Comparison of ENCODE assay signal across 1 cellular context in genomic region chr17:43024407-43025289, GRCh38.
TF ChIP-seq lines count a peak whose summit lies in the region.

TSS of gene RND2 (plus strand) at chr17:43025231. CDS start at chr17:43025348, 117 bp downstream.

TF ChIP-seq in HEK293, 187 proteins besides CTCF, POLR2A, EP300 and RAD21 (continued from another document and continues in another):
- TF ChIP-seq ZFP37 (tag by site-specific recombination; IDR thresholded peaks at IDR 0.05) (peak; percentile 67; the same call in 1 of the 2 replicates), ZNF777 (tag by site-specific recombination; IDR thresholded peaks at IDR 0.05; ENCODE audit: borderline replicate concordance) (no peak), REPIN1 (tag by site-specific recombination; IDR thresholded peaks at IDR 0.05; ENCODE audit: low read depth) (no peak), ZBTB48 (tag by site-specific recombination; IDR thresholded peaks at IDR 0.05) (peak; percentile 14; the same call in 1 of the 2 replicates), ZNF560 (tag by site-specific recombination; IDR thresholded peaks at IDR 0.05; ENCODE audit: borderline replicate concordance) (no peak), BCL11B (tag by site-specific recombination; IDR thresholded peaks at IDR 0.05; ENCODE audit: low read depth) (no peak), SP2 (tag by site-specific recombination; IDR thresholded peaks at IDR 0.05) (peak; percentile 51), GLIS2 (tag by site-specific recombination; IDR thresholded peaks at IDR 0.05) (peak; percentile 99), ZNF596 (tag by site-specific recombination; IDR thresholded peaks at IDR 0.05) (no peak), KLF9 (tag by site-specific recombination; IDR thresholded peaks at IDR 0.05; ENCODE audit: low read depth) (peak; percentile 91), ZNF366 (tag by site-specific recombination; conservative IDR thresholded peaks at IDR 0.05) (peak; percentile 59), ZNF843 (tag by site-specific recombination; IDR thresholded peaks at IDR 0.05) (peak; percentile 32), HOXD13 (CRISPR knock-in tag; IDR thresholded peaks at IDR 0.05; ENCODE audit: borderline replicate concordance) (no peak), YY2 (tag by site-specific recombination; IDR thresholded peaks at IDR 0.05) (no peak), BCL6B (tag by site-specific recombination; IDR thresholded peaks at IDR 0.05) (no peak), PRDM4 (tag by site-specific recombination; IDR thresholded peaks at IDR 0.05) (no peak), ZNF341 (tag by site-specific recombination; IDR thresholded peaks at IDR 0.05; ENCODE audit: low read depth) (peak; percentile 76), ZNF48 (tag by site-specific recombination; IDR thresholded peaks at IDR 0.05) (no peak), ZBTB7A (tag by site-specific recombination; IDR thresholded peaks at IDR 0.05; ENCODE audit: low read depth) (0 out of 2 replicates have a peak, but pooled peaks have one; percentile 38), ZBTB26 (tag by site-specific recombination; optimal IDR thresholded peaks at IDR 0.05) (peak; percentile 52), GLIS1 (tag by site-specific recombination; IDR thresholded peaks at IDR 0.05) (peak; percentile 99), ZNF184 (tag by site-specific recombination; IDR thresholded peaks at IDR 0.05) (no peak), KLF16 (tag by site-specific recombination; IDR thresholded peaks at IDR 0.05) (0 out of 2 replicates have a peak, but pooled peaks have one; percentile 46), ZNF558 (tag by site-specific recombination; IDR thresholded peaks at IDR 0.05) (peak; percentile 44; the same call in 1 of the 2 replicates), ZNF416 (tag by site-specific recombination; IDR thresholded peaks at IDR 0.05) (no peak), ZBTB17 (tag by site-specific recombination; IDR thresholded peaks at IDR 0.05) (peak; percentile 83), ZNF548 (tag by site-specific recombination; IDR thresholded peaks at IDR 0.05) (no peak), ZNF677 (tag by site-specific recombination; IDR thresholded peaks at IDR 0.05) (0 out of 2 replicates have a peak, but pooled peaks have one; percentile 45), ZNF433 (tag by site-specific recombination; IDR thresholded peaks at IDR 0.05; ENCODE audit: low read depth) (no peak), ZNF26 (tag by site-specific recombination; IDR thresholded peaks at IDR 0.05) (no peak), ZNF658 (tag by site-specific recombination; IDR thresholded peaks at IDR 0.05) (no peak)
- TF ChIP-seq, protein P1, sequence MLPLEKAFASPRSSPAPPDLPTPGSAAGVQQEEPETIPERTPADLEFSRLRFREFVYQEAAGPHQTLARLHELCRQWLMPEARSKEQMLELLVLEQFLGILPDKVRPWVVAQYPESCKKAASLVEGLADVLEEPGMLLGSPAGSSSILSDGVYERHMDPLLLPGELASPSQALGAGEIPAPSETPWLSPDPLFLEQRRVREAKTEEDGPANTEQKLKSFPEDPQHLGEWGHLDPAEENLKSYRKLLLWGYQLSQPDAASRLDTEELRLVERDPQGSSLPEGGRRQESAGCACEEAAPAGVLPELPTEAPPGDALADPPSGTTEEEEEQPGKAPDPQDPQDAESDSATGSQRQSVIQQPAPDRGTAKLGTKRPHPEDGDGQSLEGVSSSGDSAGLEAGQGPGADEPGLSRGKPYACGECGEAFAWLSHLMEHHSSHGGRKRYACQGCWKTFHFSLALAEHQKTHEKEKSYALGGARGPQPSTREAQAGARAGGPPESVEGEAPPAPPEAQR (tag by site-specific recombination; IDR thresholded peaks at IDR 0.05): no peak
- TF ChIP-seq, protein P2, sequence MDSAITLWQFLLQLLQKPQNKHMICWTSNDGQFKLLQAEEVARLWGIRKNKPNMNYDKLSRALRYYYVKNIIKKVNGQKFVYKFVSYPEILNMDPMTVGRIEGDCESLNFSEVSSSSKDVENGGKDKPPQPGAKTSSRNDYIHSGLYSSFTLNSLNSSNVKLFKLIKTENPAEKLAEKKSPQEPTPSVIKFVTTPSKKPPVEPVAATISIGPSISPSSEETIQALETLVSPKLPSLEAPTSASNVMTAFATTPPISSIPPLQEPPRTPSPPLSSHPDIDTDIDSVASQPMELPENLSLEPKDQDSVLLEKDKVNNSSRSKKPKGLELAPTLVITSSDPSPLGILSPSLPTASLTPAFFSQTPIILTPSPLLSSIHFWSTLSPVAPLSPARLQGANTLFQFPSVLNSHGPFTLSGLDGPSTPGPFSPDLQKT (IDR thresholded peaks at IDR 0.05; ENCODE audit: borderline replicate concordance, low read depth, low read length): no peak
- TF ChIP-seq, protein P3, sequence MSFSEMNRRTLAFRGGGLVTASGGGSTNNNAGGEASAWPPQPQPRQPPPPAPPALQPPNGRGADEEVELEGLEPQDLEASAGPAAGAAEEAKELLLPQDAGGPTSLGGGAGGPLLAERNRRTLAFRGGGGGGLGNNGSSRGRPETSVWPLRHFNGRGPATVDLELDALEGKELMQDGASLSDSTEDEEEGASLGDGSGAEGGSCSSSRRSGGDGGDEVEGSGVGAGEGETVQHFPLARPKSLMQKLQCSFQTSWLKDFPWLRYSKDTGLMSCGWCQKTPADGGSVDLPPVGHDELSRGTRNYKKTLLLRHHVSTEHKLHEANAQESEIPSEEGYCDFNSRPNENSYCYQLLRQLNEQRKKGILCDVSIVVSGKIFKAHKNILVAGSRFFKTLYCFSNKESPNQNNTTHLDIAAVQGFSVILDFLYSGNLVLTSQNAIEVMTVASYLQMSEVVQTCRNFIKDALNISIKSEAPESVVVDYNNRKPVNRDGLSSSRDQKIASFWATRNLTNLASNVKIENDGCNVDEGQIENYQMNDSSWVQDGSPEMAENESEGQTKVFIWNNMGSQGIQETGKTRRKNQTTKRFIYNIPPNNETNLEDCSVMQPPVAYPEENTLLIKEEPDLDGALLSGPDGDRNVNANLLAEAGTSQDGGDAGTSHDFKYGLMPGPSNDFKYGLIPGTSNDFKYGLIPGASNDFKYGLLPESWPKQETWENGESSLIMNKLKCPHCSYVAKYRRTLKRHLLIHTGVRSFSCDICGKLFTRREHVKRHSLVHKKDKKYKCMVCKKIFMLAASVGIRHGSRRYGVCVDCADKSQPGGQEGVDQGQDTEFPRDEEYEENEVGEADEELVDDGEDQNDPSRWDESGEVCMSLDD (tag by site-specific recombination; IDR thresholded peaks at IDR 0.05): peak; percentile 75; the same call in 1 of the 2 replicates
- TF ChIP-seq, protein P4, sequence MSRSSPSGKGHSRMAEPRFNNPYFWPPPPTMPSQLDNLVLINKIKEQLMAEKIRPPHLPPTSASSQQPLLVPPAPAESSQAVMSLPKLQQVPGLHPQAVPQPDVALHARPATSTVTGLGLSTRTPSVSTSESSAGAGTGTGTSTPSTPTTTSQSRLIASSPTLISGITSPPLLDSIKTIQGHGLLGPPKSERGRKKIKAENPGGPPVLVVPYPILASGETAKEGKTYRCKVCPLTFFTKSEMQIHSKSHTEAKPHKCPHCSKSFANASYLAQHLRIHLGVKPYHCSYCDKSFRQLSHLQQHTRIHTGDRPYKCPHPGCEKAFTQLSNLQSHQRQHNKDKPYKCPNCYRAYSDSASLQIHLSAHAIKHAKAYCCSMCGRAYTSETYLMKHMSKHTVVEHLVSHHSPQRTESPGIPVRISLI (tag by site-specific recombination; IDR thresholded peaks at IDR 0.05): no peak
- TF ChIP-seq, protein P5, sequence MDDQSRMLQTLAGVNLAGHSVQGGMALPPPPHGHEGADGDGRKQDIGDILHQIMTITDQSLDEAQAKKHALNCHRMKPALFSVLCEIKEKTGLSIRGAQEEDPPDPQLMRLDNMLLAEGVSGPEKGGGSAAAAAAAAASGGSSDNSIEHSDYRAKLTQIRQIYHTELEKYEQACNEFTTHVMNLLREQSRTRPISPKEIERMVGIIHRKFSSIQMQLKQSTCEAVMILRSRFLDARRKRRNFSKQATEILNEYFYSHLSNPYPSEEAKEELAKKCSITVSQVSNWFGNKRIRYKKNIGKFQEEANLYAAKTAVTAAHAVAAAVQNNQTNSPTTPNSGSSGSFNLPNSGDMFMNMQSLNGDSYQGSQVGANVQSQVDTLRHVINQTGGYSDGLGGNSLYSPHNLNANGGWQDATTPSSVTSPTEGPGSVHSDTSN (CRISPR knock-in tag; IDR thresholded peaks at IDR 0.05): 0 out of 2 replicates have a peak, but pooled peaks have one; percentile 35
- TF ChIP-seq, protein P6, sequence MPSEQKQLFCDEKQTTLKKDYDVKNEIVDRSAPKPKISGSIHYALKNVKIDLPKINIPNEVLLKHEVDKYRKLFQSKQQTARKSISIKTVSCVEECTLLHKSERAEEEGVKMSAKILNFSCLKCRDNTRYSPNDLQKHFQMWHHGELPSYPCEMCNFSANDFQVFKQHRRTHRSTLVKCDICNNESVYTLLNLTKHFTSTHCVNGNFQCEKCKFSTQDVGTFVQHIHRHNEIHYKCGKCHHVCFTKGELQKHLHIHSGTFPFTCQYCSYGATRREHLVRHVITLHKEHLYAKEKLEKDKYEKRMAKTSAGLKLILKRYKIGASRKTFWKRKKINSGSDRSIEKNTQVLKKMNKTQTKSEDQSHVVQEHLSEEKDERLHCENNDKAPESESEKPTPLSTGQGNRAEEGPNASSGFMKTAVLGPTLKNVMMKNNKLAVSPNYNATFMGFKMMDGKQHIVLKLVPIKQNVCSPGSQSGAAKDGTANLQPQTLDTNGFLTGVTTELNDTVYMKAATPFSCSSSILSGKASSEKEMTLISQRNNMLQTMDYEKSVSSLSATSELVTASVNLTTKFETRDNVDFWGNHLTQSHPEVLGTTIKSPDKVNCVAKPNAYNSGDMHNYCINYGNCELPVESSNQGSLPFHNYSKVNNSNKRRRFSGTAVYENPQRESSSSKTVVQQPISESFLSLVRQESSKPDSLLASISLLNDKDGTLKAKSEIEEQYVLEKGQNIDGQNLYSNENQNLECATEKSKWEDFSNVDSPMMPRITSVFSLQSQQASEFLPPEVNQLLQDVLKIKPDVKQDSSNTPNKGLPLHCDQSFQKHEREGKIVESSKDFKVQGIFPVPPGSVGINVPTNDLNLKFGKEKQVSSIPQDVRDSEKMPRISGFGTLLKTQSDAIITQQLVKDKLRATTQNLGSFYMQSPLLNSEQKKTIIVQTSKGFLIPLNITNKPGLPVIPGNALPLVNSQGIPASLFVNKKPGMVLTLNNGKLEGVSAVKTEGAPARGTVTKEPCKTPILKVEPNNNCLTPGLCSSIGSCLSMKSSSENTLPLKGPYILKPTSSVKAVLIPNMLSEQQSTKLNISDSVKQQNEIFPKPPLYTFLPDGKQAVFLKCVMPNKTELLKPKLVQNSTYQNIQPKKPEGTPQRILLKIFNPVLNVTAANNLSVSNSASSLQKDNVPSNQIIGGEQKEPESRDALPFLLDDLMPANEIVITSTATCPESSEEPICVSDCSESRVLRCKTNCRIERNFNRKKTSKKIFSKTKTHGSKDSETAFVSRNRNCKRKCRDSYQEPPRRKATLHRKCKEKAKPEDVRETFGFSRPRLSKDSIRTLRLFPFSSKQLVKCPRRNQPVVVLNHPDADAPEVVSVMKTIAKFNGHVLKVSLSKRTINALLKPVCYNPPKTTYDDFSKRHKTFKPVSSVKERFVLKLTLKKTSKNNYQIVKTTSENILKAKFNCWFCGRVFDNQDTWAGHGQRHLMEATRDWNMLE (tag by site-specific recombination; conservative IDR thresholded peaks at IDR 0.05; ENCODE audit: low read depth): 0 out of 2 replicates have a peak, but pooled peaks have one; percentile 26
